In the genomic region with DNA sequence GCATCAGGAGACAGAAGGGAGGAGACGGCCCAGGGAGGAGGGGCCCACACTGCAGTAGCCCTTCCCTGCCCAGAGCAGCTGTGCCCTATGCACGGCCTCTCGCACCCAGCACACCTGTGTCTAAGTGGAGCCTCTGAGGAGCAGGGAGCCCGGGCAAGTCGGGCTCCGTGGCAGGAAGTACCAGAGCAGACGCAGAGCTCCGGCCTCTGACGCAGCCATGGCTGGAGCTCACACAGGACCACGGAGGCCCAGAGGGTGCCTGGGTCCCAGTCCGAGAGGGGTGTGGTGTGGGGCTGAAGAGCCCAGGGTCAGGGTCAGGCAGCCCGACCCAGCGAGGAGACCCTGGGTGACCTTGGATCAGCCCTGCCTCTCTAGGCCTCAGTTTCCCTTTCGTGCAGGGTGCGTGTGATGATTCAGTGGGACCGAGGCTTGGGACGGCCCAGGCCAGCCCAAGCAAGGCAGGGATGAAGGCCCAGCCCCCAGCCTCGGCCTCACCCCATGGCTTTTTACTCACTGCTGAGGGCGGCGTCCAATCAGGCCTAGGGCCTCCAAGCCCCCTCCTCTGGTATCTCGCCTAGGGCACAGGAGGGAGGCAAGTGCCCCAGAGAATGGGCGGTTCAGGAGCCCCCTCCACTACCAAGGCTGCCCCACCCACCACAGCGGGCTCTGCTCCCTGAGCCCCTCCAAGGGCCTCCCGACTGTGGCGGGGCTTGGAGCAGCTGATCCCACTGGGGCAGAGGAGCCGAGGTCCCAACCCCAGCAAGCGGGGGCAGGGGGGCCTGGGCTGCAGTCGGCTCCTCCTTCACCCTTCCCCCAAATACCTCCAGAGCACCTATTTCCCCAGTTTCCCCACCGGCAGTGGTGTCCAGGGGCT, we compare ENCODE assay signal across 2 cellular contexts.
TF ChIP-seq lines count a peak whose summit lies in the region.

No MANE protein-coding gene starts in this region.

TF ChIP-seq in IMR-90, 13 proteins besides CTCF, POLR2A, EP300 and RAD21:
- TF ChIP-seq USF2 (IDR thresholded peaks at IDR 0.05; ENCODE audit: low read depth, low read length) (no peak), MXI1 (IDR thresholded peaks at IDR 0.05; ENCODE audit: borderline replicate concordance, low read depth, low read length) (no peak), SMC3 (IDR thresholded peaks at IDR 0.05; ENCODE audit: low read depth, low read length) (no peak), BHLHE40 (IDR thresholded peaks at IDR 0.05; ENCODE audit: low read depth, low read length) (no peak), MAFK (IDR thresholded peaks at IDR 0.05; ENCODE audit: low read depth, low read length) (no peak), RFX5 (IDR thresholded peaks at IDR 0.05; ENCODE audit: low read depth, low read length) (no peak), NFE2L2 (IDR thresholded peaks at IDR 0.05; ENCODE audit: low read depth, low read length) (no peak), FOS (IDR thresholded peaks at IDR 0.05; ENCODE audit: low read depth, low read length) (no peak)

TF ChIP-seq in WTC11, 78 proteins besides CTCF, POLR2A, EP300 and RAD21:
- no peak for TF ChIP-seq CBFB (CRISPR knock-in tag; IDR thresholded peaks at IDR 0.05; ENCODE audit: low read depth)
- no peak for TF ChIP-seq ZNF425 (CRISPR knock-in tag; conservative IDR thresholded peaks at IDR 0.05)
- no peak for TF ChIP-seq RORB (CRISPR knock-in tag; IDR thresholded peaks at IDR 0.05)
- TF ChIP-seq CREM (CRISPR knock-in tag; IDR thresholded peaks at IDR 0.05), result no peak
- TF ChIP-seq, protein P1, sequence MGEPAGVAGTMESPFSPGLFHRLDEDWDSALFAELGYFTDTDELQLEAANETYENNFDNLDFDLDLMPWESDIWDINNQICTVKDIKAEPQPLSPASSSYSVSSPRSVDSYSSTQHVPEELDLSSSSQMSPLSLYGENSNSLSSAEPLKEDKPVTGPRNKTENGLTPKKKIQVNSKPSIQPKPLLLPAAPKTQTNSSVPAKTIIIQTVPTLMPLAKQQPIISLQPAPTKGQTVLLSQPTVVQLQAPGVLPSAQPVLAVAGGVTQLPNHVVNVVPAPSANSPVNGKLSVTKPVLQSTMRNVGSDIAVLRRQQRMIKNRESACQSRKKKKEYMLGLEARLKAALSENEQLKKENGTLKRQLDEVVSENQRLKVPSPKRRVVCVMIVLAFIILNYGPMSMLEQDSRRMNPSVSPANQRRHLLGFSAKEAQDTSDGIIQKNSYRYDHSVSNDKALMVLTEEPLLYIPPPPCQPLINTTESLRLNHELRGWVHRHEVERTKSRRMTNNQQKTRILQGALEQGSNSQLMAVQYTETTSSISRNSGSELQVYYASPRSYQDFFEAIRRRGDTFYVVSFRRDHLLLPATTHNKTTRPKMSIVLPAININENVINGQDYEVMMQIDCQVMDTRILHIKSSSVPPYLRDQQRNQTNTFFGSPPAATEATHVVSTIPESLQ (CRISPR knock-in tag; IDR thresholded peaks at IDR 0.05), result no peak
- TF ChIP-seq NR2C2 (CRISPR knock-in tag; IDR thresholded peaks at IDR 0.05), result no peak
- TF ChIP-seq TEAD1 (CRISPR knock-in tag; IDR thresholded peaks at IDR 0.05), result no peak
- no peak for TF ChIP-seq SOX15 (CRISPR knock-in tag; IDR thresholded peaks at IDR 0.05)
- no peak for TF ChIP-seq ZNF281 (CRISPR knock-in tag; IDR thresholded peaks at IDR 0.05)
TF ChIP-seq in WTC11: peak in this region for 0.
